ENCODE assay signal across 21 cellular contexts in genomic region chr3:195189821-195190220, GRCh38.
"Had no signal": no experiment of that assay in that cellular context is flagged by ENCODE, and none has a peak within 500 bp of the region (broad histone marks: within the 10 kb centered on the region; RNA-seq: fewer than 3 reads in every experiment).

No MANE protein-coding gene starts in this region.

- H3K36me3 ChIP-seq: MG63, SJSA1 had no signal

- DNase-seq: Karpas-422, KG1, MG63, NCI-H1092 treated with DMSO at 0.1 percent for 48 hours, NCI-H1436, NCI-H187, NCI-H2029, NCI-H2081 treated with DMSO at 0.1 percent for 48 hours, NCI-H2171, NCI-H226, NCI-H446, NCI-H510A, NCI-H524 treated with DMSO at 0.1 percent for 48 hours, NCI-H69, NCI-H774, Right ventricle myocardium superior, RPMI8226, SIG-M5 had no signal

- H3K27ac ChIP-seq: SJSA1, SK-N-MC had no signal

- H3K9me3 ChIP-seq: SJSA1 had no signal

- H3K4me3 ChIP-seq: MG63, SJSA1, SK-N-MC had no signal

- H3K27me3 ChIP-seq: MG63, SJSA1 had no signal

- FAIRE-seq: RCC 7860 had no signal
